Comparison of ENCODE assay signal across 9 cellular contexts in the genomic region with DNA sequence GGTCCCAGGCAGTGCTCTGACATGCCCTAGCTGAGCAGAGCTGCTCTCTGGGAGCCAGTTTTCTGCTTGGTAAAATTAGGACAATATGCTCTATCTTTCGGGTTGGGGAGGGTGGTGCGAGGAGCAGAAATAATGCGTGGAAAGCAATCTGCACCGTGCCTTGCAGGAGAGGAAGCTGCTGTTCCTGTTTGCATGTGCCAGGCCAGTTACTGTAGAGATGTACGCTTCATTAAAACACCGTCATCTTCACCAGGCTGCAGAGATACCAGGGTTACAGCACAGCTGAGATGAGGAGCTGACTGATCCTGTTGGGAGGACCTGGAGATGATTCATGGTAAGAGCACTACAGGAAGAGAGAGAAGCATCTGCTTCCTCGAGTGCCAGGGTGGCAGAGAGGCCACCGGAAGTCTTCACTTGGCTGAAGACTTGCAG. TPM values are rescaled to one million over a fixed set of nuclear protein-coding genes. Genes with fewer than 3 reads are reported as not detected.
DNase-seq lines count a peak whose midpoint lies in the region; ATAC-seq lines count a peak whose summit lies in the region.
"Had no signal": no experiment of that assay in that cellular context is flagged by ENCODE, and none has a peak within 500 bp of the region (broad histone marks: within the 10 kb centered on the region; RNA-seq: fewer than 3 reads in every experiment).

No MANE protein-coding gene starts in this region.

- H3K9ac ChIP-seq in mesenchymal stem cell (ENCODE audit: low read length): no peak overlapping the region

- no peak overlapping the region for H2BK120ac ChIP-seq in mesenchymal stem cell (ENCODE audit: low read depth, low read length)

- ATAC-seq in activated T-cell treated with anti-CD3 and anti-CD28 coated beads, Interleukin-2, amount 50 U/mL, for 72 hours (replicated peaks in 1 of 2): peak; percentile 53
- ATAC-seq in GM19395 (IDR thresholded peaks at IDR 0.05; ENCODE audit: unreplicated experiment): no peak

- 80% methylated on average over 8 of the region's 8 CpGs for WGBS in mesenchymal stem cell

- H3K23ac ChIP-seq in mesenchymal stem cell (ENCODE audit: low read length in 2 of 2): no peak overlapping the region

- no peak overlapping the region for H2BK5ac ChIP-seq in mesenchymal stem cell (ENCODE audit: low read depth, low read length, poor library complexity, severe bottlenecking)

- H3K9me3 Mint-ChIP-seq in CD8-positive, alpha-beta memory T cell: no peaks in the 10 kb centered on the region
- peaks cover 2 to 3% of the 10 kb centered on the region in 2 donors for H3K9me3 Mint-ChIP-seq in activated T-cell treated with anti-CD3 and anti-CD28 coated beads, Interleukin-2, amount 50 U/mL, for 72 hours

- POLR2A ChIA-PET in CD8-positive, alpha-beta memory T cell (lab: Charles Lee): interaction anchor here (0.6 to 1.1 kb wide), 2 partner anchors 30 to 46 kb away, joined by 4 to 5 read pairs; a partner anchor contains a TSS

- no peak overlapping the region for H3K4me2 ChIP-seq in mesenchymal stem cell (ENCODE audit: low read length, poor library complexity, severe bottlenecking)

- H3K4ac ChIP-seq in mesenchymal stem cell (ENCODE audit: low read depth in 1 of 2, low read length in 2 of 2): no peak overlapping the region

- H2BK12ac ChIP-seq in mesenchymal stem cell (ENCODE audit: low read length in 2 of 2): no peak overlapping the region

- H3K27me3 Mint-ChIP-seq in CD8-positive, alpha-beta memory T cell: no peaks in the 10 kb centered on the region
- no peaks in the 10 kb centered on the region for H3K27me3 Mint-ChIP-seq in activated T-cell treated with anti-CD3 and anti-CD28 coated beads, Interleukin-2, amount 50 U/mL, for 72 hours (ENCODE audit: low read depth)

- H2AFZ ChIP-seq in mesenchymal stem cell (ENCODE audit: low read depth, low read length): peak overlapping the region; percentile 32

- H2AK5ac ChIP-seq in mesenchymal stem cell (ENCODE audit: low read length, severe bottlenecking): no peak overlapping the region

- H3K27me3 ChIP-seq in CD8-positive, alpha-beta memory T cell (ENCODE audit: insufficient read depth, low read length, poor library complexity, severe bottlenecking): no peaks in the 10 kb centered on the region
- H3K27me3 ChIP-seq in mesenchymal stem cell (ENCODE audit: control insufficient read depth in 1 of 2, insufficient read depth in 1 of 2, low read length in 2 of 2): no peaks in the 10 kb centered on the region
- H3K27me3 ChIP-seq: Peyer's patch had no signal

- no peaks in the 10 kb centered on the region for H3K36me3 ChIP-seq in CD8-positive, alpha-beta memory T cell (ENCODE audit: insufficient read depth, low read length)
- H3K36me3 ChIP-seq in mesenchymal stem cell (ENCODE audit: control insufficient read depth in 1 of 2, insufficient read depth in 2 of 2, low read depth in 1 of 2, low read length in 2 of 2): no peaks in the 10 kb centered on the region
- H3K36me3 ChIP-seq: Peyer's patch had no signal

- no peak overlapping the region for H3K14ac ChIP-seq in mesenchymal stem cell (ENCODE audit: low read length in 2 of 2)

- no peaks in the 10 kb centered on the region for H3K9me3 ChIP-seq in CD8-positive, alpha-beta memory T cell (ENCODE audit: low read length)
- H3K9me3 ChIP-seq in mesenchymal stem cell (ENCODE audit: control insufficient read depth, low read length): peaks cover 6% of the 10 kb centered on the region
- H3K9me3 ChIP-seq: Peyer's patch had no signal

- H3K79me1 ChIP-seq in mesenchymal stem cell (replicated peaks; ENCODE audit: low read length, poor library complexity, severe bottlenecking): no peaks in the 10 kb centered on the region

- H3K4me1 Mint-ChIP-seq in CD8-positive, alpha-beta memory T cell: peaks cover 19 to 28% (median 24%) of the 10 kb centered on the region in 3 donors
- peaks cover 38% of the 10 kb centered on the region for H3K4me1 Mint-ChIP-seq in activated T-cell treated with anti-CD3 and anti-CD28 coated beads, Interleukin-2, amount 50 U/mL, for 72 hours (ENCODE audit: low read depth)

- H3K27ac ChIP-seq in CD8-positive, alpha-beta memory T cell (ENCODE audit: low read depth, low read length): no peak overlapping the region
- no peak overlapping the region for H3K27ac ChIP-seq in mesenchymal stem cell (ENCODE audit: low read length, poor library complexity, severe bottlenecking)

- DNase-seq in CD8-positive, alpha-beta memory T cell: peak in 2 of 5 donors; percentile 11 to 17
- peak; percentile 63 for DNase-seq in KBM-7
- DNase-seq in activated T-cell treated with anti-CD3 and anti-CD28 coated beads, Interleukin-2, amount 50 U/mL, for 72 hours: peak; percentile 18 to 21
- DNase-seq in mesenchymal stem cell: peak; percentile 14
- DNase-seq in NCI-H1105 treated with DMSO at 0.1 percent for 48 hours (lab: John Stamatoyannopoulos, UW): no peak
- no peak for DNase-seq in NCI-H526 (lab: John Stamatoyannopoulos, UW)
- DNase-seq in hypothalamus (lab: John Stamatoyannopoulos, UW): no peak

- in situ Hi-C loops in KBM-7 (cut with MboI; ENCODE audit: low pct_unique_long_range_greater_than_20kb, low sequenced_read_pairs): no loop called here

- H3K4me3 ChIP-seq in CD8-positive, alpha-beta memory T cell (ENCODE audit: low read length): peak overlapping the region; percentile 43
- H3K4me3 ChIP-seq in mesenchymal stem cell (ENCODE audit: insufficient read depth in 1 of 2, low read depth in 1 of 2, low read length in 2 of 2): no peak overlapping the region
- H3K4me3 ChIP-seq: Peyer's patch had no signal

- H3K36me3 Mint-ChIP-seq in CD8-positive, alpha-beta memory T cell: no peaks in the 10 kb centered on the region
- peaks cover 0 to 3% of the 10 kb centered on the region in 2 donors for H3K36me3 Mint-ChIP-seq in activated T-cell treated with anti-CD3 and anti-CD28 coated beads, Interleukin-2, amount 50 U/mL, for 72 hours (ENCODE audit: insufficient read depth in 2 of 2)

- peak overlapping the region; percentile 29 for H4K8ac ChIP-seq in mesenchymal stem cell (ENCODE audit: low read length)

- H2BK15ac ChIP-seq in mesenchymal stem cell (ENCODE audit: low read depth, poor library complexity, severe bottlenecking): no peak overlapping the region

- H3K18ac ChIP-seq in mesenchymal stem cell (ENCODE audit: low read depth in 1 of 2, low read length in 2 of 2): peak overlapping the region in 1 of 2 experiments; percentile 23

- CTCF ChIA-PET in CD8-positive, alpha-beta memory T cell (lab: Charles Lee): interaction anchor here (1.2 to 1.5 kb wide), 3 partner anchors 8 to 22 kb away, joined by 3 to 5 read pairs (median 4); no protein-coding TSS in a partner anchor

- peak overlapping the region in 7 of 8 donors; percentile 56 to 90 (median 83) for H3K27ac Mint-ChIP-seq in CD8-positive, alpha-beta memory T cell
- H3K27ac Mint-ChIP-seq in activated T-cell treated with anti-CD3 and anti-CD28 coated beads, Interleukin-2, amount 50 U/mL, for 72 hours: peak overlapping the region; percentile 57

- H4K91ac ChIP-seq in mesenchymal stem cell (ENCODE audit: low read length): no peak overlapping the region

- peaks cover 17% of the 10 kb centered on the region for H3K4me1 ChIP-seq in CD8-positive, alpha-beta memory T cell (ENCODE audit: insufficient read depth, low read length)
- H3K4me1 ChIP-seq in mesenchymal stem cell (ENCODE audit: control insufficient read depth, insufficient read depth, low read depth, low read length): peaks cover 3% of the 10 kb centered on the region

- peak overlapping the region in 6 of 7 donors; percentile 41 to 80 (median 67) for H3K4me3 Mint-ChIP-seq in CD8-positive, alpha-beta memory T cell
- H3K4me3 Mint-ChIP-seq in activated T-cell treated with anti-CD3 and anti-CD28 coated beads, Interleukin-2, amount 50 U/mL, for 72 hours: peak overlapping the region; percentile 64 to 74

RNA-seq across cellular contexts. Expression of a gene that starts 29.5 kb away (rescaled TPM):
- total RNA-seq in CD8-positive, alpha-beta memory T cell: 10 to 100 TPM; 44.1 to 44.3 TPM
- polyA plus RNA-seq in CD8-positive, alpha-beta memory T cell: 79.3 TPM
- 10 to 100 TPM; 70.3 TPM for total RNA-seq in activated T-cell treated with anti-CD3 and anti-CD28 coated beads, Interleukin-2, amount 50 U/mL, for 72 hours
- polyA plus RNA-seq in mesenchymal stem cell (2013, experiment 1 of 2): 30.5 TPM
- polyA plus RNA-seq in mesenchymal stem cell (2013, experiment 2 of 2): 30.8 TPM

Comparison
In these comparisons a context has a peak if more than half of its experiments do, and no peak if none do; other contexts are left out.
1. DNase-seq: peak in KBM-7 (single experiment), activated T-cell treated with anti-CD3 and anti-CD28 coated beads, Interleukin-2, amount 50 U/mL, for 72 hours (2 of 2) and mesenchymal stem cell (single experiment); none in NCI-H1105 treated with DMSO at 0.1 percent for 48 hours (single experiment), NCI-H526 (0 of 2) and hypothalamus (0 of 51).